ENCODE assay signal across 22 cellular contexts in genomic region chr6:72703093-72703492, GRCh38.
"Had no signal": no experiment of that assay in that cellular context is flagged by ENCODE, and none has a peak within 500 bp of the region (broad histone marks: within the 10 kb centered on the region; RNA-seq: fewer than 3 reads in every experiment).

No MANE protein-coding gene starts in this region.

- H3K27me3 Mint-ChIP-seq: activated CD4-positive, alpha-beta memory T cell treated with anti-CD3 and anti-CD28 coated beads, Interleukin-2, amount 10 ng/mL, durations not matched to agents 7 days and 5 days; activated naive CD4-positive, alpha-beta T cell treated with anti-CD3 and anti-CD28 coated beads, Interleukin-2, amount 10 ng/mL, durations not matched to agents 7 days and 5 days; memory B cell; type B pancreatic cell had no signal

- H3K36me3 Mint-ChIP-seq: activated naive CD4-positive, alpha-beta T cell treated with anti-CD3 and anti-CD28 coated beads, Interleukin-2, amount 10 ng/mL, durations not matched to agents 7 days and 5 days; neural progenitor cell; type B pancreatic cell had no signal

- H3K27ac Mint-ChIP-seq: activated CD4-positive, alpha-beta memory T cell treated with anti-CD3 and anti-CD28 coated beads, Interleukin-2, amount 10 ng/mL, durations not matched to agents 7 days and 5 days; activated naive CD4-positive, alpha-beta T cell treated with anti-CD3 and anti-CD28 coated beads, Interleukin-2, amount 10 ng/mL, durations not matched to agents 7 days and 5 days; activated T-cell treated with anti-CD3 and anti-CD28 coated beads, Interleukin-2, amount 50 U/mL, for 72 hours; endodermal cell; memory B cell; neural progenitor cell; type B pancreatic cell had no signal

- H3K27me3 ChIP-seq: esophagus squamous epithelium, gastrocnemius medialis, neural progenitor cell, sigmoid colon, testis, vagina had no signal

- H2AFZ ChIP-seq: neural progenitor cell had no signal

- DNase-seq: activated CD4-positive, alpha-beta memory T cell treated with anti-CD3 and anti-CD28 coated beads, Interleukin-2, amount 10 ng/mL, durations not matched to agents 7 days and 5 days; activated CD4-positive, alpha-beta T cell treated with anti-CD3 and anti-CD28 coated beads for 48 hours; activated effector memory CD4-positive, alpha-beta T cell treated with Interleukin-2 at 50 U/mL for 16 hours; activated naive CD4-positive, alpha-beta T cell treated with anti-CD3 and anti-CD28 coated beads, Interleukin-2, amount 10 ng/mL, durations not matched to agents 7 days and 5 days; activated T-cell treated with anti-CD3 and anti-CD28 coated beads, Interleukin-2, amount 50 U/mL, for 72 hours; amygdala; cortex of kidney; endodermal cell; esophagus squamous epithelium; gastrocnemius medialis; left cardiac atrium; mucosa of descending colon; posterior cingulate gyrus; sigmoid colon; stimulated activated CD4-positive, alpha-beta T cell treated with anti-CD3 and anti-CD28 coated beads, Interleukin-4, amount 100 ng/mL, for 1 hour; stimulated activated naive CD4-positive, alpha-beta T cell; testis had no signal

- H3K4me1 ChIP-seq: esophagus squamous epithelium, gastrocnemius medialis, neural progenitor cell, sigmoid colon, testis, vagina had no signal

- H3K36me3 ChIP-seq: esophagus squamous epithelium, gastrocnemius medialis, neural progenitor cell, sigmoid colon, vagina had no signal

- H3K4me2 ChIP-seq: neural progenitor cell, smooth muscle cell had no signal

- H3K4me3 ChIP-seq: esophagus squamous epithelium, gastrocnemius medialis, mucosa of descending colon, neural progenitor cell, sigmoid colon, smooth muscle cell, testis, vagina had no signal

- H3K4me1 Mint-ChIP-seq: activated CD4-positive, alpha-beta memory T cell treated with anti-CD3 and anti-CD28 coated beads, Interleukin-2, amount 10 ng/mL, durations not matched to agents 7 days and 5 days; activated naive CD4-positive, alpha-beta T cell treated with anti-CD3 and anti-CD28 coated beads, Interleukin-2, amount 10 ng/mL, durations not matched to agents 7 days and 5 days had no signal

- H3K9me3 Mint-ChIP-seq: activated CD4-positive, alpha-beta memory T cell treated with anti-CD3 and anti-CD28 coated beads, Interleukin-2, amount 10 ng/mL, durations not matched to agents 7 days and 5 days; activated naive CD4-positive, alpha-beta T cell treated with anti-CD3 and anti-CD28 coated beads, Interleukin-2, amount 10 ng/mL, durations not matched to agents 7 days and 5 days; activated T-cell treated with anti-CD3 and anti-CD28 coated beads, Interleukin-2, amount 50 U/mL, for 72 hours; endodermal cell; memory B cell; neural progenitor cell; type B pancreatic cell had no signal

- ATAC-seq: activated T-cell treated with anti-CD3 and anti-CD28 coated beads, Interleukin-2, amount 50 U/mL, for 72 hours; gastrocnemius medialis; left cardiac atrium; mucosa of descending colon had no signal

- H3K9me3 ChIP-seq: esophagus squamous epithelium, gastrocnemius medialis, mucosa of descending colon, sigmoid colon, testis, vagina had no signal

- H3K27ac ChIP-seq: esophagus squamous epithelium, gastrocnemius medialis, neural progenitor cell, sigmoid colon, testis, vagina had no signal

- H3K9ac ChIP-seq: neural progenitor cell had no signal

- H3K4me3 Mint-ChIP-seq: activated CD4-positive, alpha-beta memory T cell treated with anti-CD3 and anti-CD28 coated beads, Interleukin-2, amount 10 ng/mL, durations not matched to agents 7 days and 5 days; activated naive CD4-positive, alpha-beta T cell treated with anti-CD3 and anti-CD28 coated beads, Interleukin-2, amount 10 ng/mL, durations not matched to agents 7 days and 5 days; activated T-cell treated with anti-CD3 and anti-CD28 coated beads, Interleukin-2, amount 50 U/mL, for 72 hours; endodermal cell; memory B cell; neural progenitor cell; type B pancreatic cell had no signal
